33 cellular contexts compared by ENCODE assay signal in the genomic region with DNA sequence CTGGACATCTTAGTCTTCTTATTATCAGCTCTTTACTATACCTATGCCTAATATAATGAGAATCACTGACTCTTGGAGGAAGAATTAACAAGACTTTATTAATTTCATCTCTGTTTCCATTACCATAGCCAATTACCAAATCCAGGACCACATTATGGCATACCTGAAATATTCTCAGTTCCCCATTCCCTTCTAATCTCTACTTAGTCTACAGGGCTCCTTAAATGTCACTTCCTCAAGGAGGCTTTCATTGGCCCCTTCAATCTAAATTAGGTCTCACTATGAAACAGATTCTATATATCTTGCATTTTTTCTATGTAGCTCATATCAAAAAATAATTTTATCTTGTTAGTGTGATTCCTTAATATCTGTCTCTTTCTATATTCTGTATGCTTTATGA.
"Had no signal": no experiment of that assay in that cellular context is flagged by ENCODE, and none has a peak within 500 bp of the region (broad histone marks: within the 10 kb centered on the region; RNA-seq: fewer than 3 reads in every experiment).

No MANE protein-coding gene starts in this region.

- ATAC-seq: activated T-helper 17 cell treated with anti-CD3 and anti-CD28 coated beads, Interleukin-2, amount 50 U/mL, for 72 hours; Panc1 had no signal

- DNase-seq: activated B cell treated with CpG ODN at 0.5 μM for 24 hours; activated CD4-positive, alpha-beta memory T cell treated with anti-CD3 and anti-CD28 coated beads for 36 hours; activated CD4-positive, alpha-beta T cell treated with anti-CD3 and anti-CD28 coated beads for 4 hours; activated CD4-positive, alpha-beta T cell treated with anti-CD3 and anti-CD28 coated beads, Interleukin-2, amount 50 U/mL, for 1 hour; activated CD4-positive, CD25-positive, alpha-beta regulatory T cell treated with anti-CD3 and anti-CD28 coated beads, Interleukin-2, amount 50 U/mL, for 72 hours; activated CD8-positive, alpha-beta memory T cell treated with anti-CD3 and anti-CD28 coated beads, Interleukin-2, amount 50 U/mL, for 4 hours; activated effector memory CD4-positive, alpha-beta T cell treated with anti-CD3 and anti-CD28 coated beads, Interleukin-2, amount 50 U/mL, for 16 hours; activated naive CD4-positive, alpha-beta T cell; activated naive CD4-positive, alpha-beta T cell treated with anti-CD3 and anti-CD28 coated beads, Interleukin-2, amount 50 U/mL, for 16 hours; activated naive CD8-positive, alpha-beta T cell treated with anti-CD3 and anti-CD28 coated beads for 36 hours; activated T-cell treated with anti-CD3 and anti-CD28 coated beads, Interleukin-2, amount 50 U/mL, for 48 hours; amniotic stem cell; aorta; brain microvascular endothelial cell; central memory CD4-positive, alpha-beta T cell; Karpas-422; NCI-H1092; NCI-H146; NCI-H187; NCI-H2029 treated with DMSO at 0.1 percent for 48 hours; NCI-H2171 treated with DMSO at 0.1 percent for 48 hours; NCI-H2227 treated with DMSO at 0.1 percent for 48 hours; NCI-H446; NCI-H524; NCI-H69; SHP77; SJCRH30; SW 1271; T-helper 1 cell; T-helper 2 cell; T-helper 9 cell had no signal
